ENCODE assay signal across 8 cellular contexts in genomic region chr1:53860967-53861411, GRCh38. TPM values are rescaled to one million over a fixed set of nuclear protein-coding genes. Genes with fewer than 3 reads are reported as not detected.
DNase-seq lines count a peak whose midpoint lies in the region; ATAC-seq and TF ChIP-seq lines count a peak whose summit lies in the region.

No MANE protein-coding gene starts in this region.

- no peak overlapping the region for H3K4me2 ChIP-seq in KMS-11

- H2AFZ ChIP-seq in KMS-11 (ENCODE audit: low read depth): no peak overlapping the region

- H3K27me3 ChIP-seq in KMS-11 (ENCODE audit: insufficient read depth, low read depth): no peaks in the 10 kb centered on the region

- H3K9ac ChIP-seq in KMS-11: no peak overlapping the region

- H3K36me3 ChIP-seq in KMS-11 (ENCODE audit: insufficient read depth): no peaks in the 10 kb centered on the region

- intact Hi-C loops in left cardiac atrium (cut with DNase I): no loop called here
- intact Hi-C loops in sciatic nerve (cut with DNase I): no loop called here

- no peak overlapping the region for H3K4me3 ChIP-seq in KMS-11 (IDR thresholded peaks at IDR 0.05; ENCODE audit: insufficient read depth, low read depth, low read length)

- TF ChIP-seq CTCF in KMS-11 (conservative IDR thresholded peaks at IDR 0.05; ENCODE audit: low read depth, low read length): peak; percentile 98

- H3K27ac ChIP-seq in KMS-11: no peak overlapping the region

- DNase-seq in NCI-H1092 treated with DMSO at 0.1 percent for 48 hours (lab: John Stamatoyannopoulos, UW) (peak; percentile 23), NCI-H1092 (lab: John Stamatoyannopoulos, UW) (no peak), RPMI7951 (ENCODE audit: low read depth) (peak; percentile 59), left cardiac atrium (no peak), sciatic nerve (ENCODE audit: low spot score) (no peak)
- peak; percentile 44 for DNase-seq in activated naive CD4-positive, alpha-beta T cell treated with anti-CD3 and anti-CD28 coated beads, Interleukin-2, amount 50 U/mL, for 16 hours

- no peaks in the 10 kb centered on the region for H3K4me1 ChIP-seq in KMS-11 (ENCODE audit: low read depth, poor library complexity, severe bottlenecking)

- no peaks in the 10 kb centered on the region for H4K20me1 ChIP-seq in KMS-11 (ENCODE audit: insufficient read depth)

- H3K79me2 ChIP-seq in KMS-11 (ENCODE audit: insufficient read depth, low read depth): no peaks in the 10 kb centered on the region

- ATAC-seq in left cardiac atrium (peak; percentile 54 to 57), sciatic nerve (peak; percentile 60), GM21526 (IDR thresholded peaks at IDR 0.05; ENCODE audit: low FRiP score, unreplicated experiment) (no peak)

RNA-seq across cellular contexts. Expression of gene NDC1, which starts 22.9 kb away (rescaled TPM):
- total RNA-seq in RPMI7951 (2014; rRNA removed; shearing (Covaris generic)): 67.2 and 83.9 TPM in 2 replicates
- total RNA-seq in left cardiac atrium: 1 to 10 TPM; 8.1 to 8.5 TPM
- 8.0 TPM for total RNA-seq in sciatic nerve

RNA-seq across cellular contexts. Expression of gene YIPF1, which starts 28.6 kb away (rescaled TPM):
- total RNA-seq in RPMI7951 (2014; rRNA removed; shearing (Covaris generic)): 29.0 and 32.3 TPM in 2 replicates
- total RNA-seq in left cardiac atrium: 10 to 100 TPM; 12.9 to 15.2 TPM
- 16.6 TPM for total RNA-seq in sciatic nerve

RNA-seq across cellular contexts. Expression of gene DIO1, which starts 33.0 kb away (rescaled TPM):
- total RNA-seq in RPMI7951 (2014; rRNA removed; shearing (Covaris generic)): 0.39 TPM in 1 of 2 replicates, not detected in the other
- not detected for total RNA-seq in left cardiac atrium
- total RNA-seq in sciatic nerve: not detected

Comparison
In these comparisons a context has a peak if more than half of its experiments do, and no peak if none do; other contexts are left out.
1. DNase-seq: peak in NCI-H1092 treated with DMSO at 0.1 percent for 48 hours (single experiment), RPMI7951 (single experiment) and activated naive CD4-positive, alpha-beta T cell treated with anti-CD3 and anti-CD28 coated beads, Interleukin-2, amount 50 U/mL, for 16 hours (single experiment); none in NCI-H1092 (single experiment), left cardiac atrium (single experiment) and sciatic nerve (single experiment).